40 cellular contexts compared by ENCODE assay signal in genomic region chr2:24132543-24132942, GRCh38. TPM values are rescaled to one million over a fixed set of nuclear protein-coding genes. Genes with fewer than 3 reads are reported as not detected.
"Had no signal": no experiment of that assay in that cellular context is flagged by ENCODE, and none has a peak within 500 bp of the region (broad histone marks: within the 10 kb centered on the region; RNA-seq: fewer than 3 reads in every experiment).

No MANE protein-coding gene starts in this region.

- ATAC-seq: activated naive CD4-positive, alpha-beta T cell treated with anti-CD3 and anti-CD28 coated beads, Interleukin-2, amount 50 U/mL, for 72 hours; activated naive CD8-positive, alpha-beta T cell treated with anti-CD3 and anti-CD28 coated beads, Interleukin-2, amount 50 U/mL, for 24 hours; activated T-cell treated with anti-CD3 and anti-CD28 coated beads, Interleukin-2, amount 50 U/mL, for 4 hours; activated T-cell treated with anti-CD3 and anti-CD28 coated beads, Interleukin-2, amount 50 U/mL, for 72 hours; activated T-helper 17 cell treated with anti-CD3 and anti-CD28 coated beads, Interleukin-2, amount 50 U/mL, for 72 hours; body of pancreas had no signal

- H3K4me1 ChIP-seq: adrenal gland, ascending aorta, body of pancreas, breast epithelium had no signal

- H3K27ac ChIP-seq: adrenal gland, ascending aorta, body of pancreas, brain microvascular endothelial cell, breast epithelium, cardiac muscle cell had no signal

- H3K9me3 ChIP-seq: adrenal gland, body of pancreas had no signal

- H3K9me3 Mint-ChIP-seq: activated naive CD4-positive, alpha-beta T cell treated with anti-CD3 and anti-CD28 coated beads, Interleukin-2, amount 50 U/mL, for 24 hours; central memory CD8-positive, alpha-beta T cell had no signal

- H3K27me3 Mint-ChIP-seq: activated naive CD4-positive, alpha-beta T cell treated with anti-CD3 and anti-CD28 coated beads, Interleukin-2, amount 50 U/mL, for 24 hours; activated naive CD8-positive, alpha-beta T cell; activated naive CD8-positive, alpha-beta T cell treated with anti-CD3 and anti-CD28 coated beads for 36 hours; activated naive CD8-positive, alpha-beta T cell treated with anti-CD3 and anti-CD28 coated beads, Interleukin-2, amount 50 U/mL, for 24 hours; activated T-cell treated with anti-CD3 and anti-CD28 coated beads, Interleukin-2, amount 50 U/mL, for 24 hours; activated T-helper 17 cell treated with anti-CD3 and anti-CD28 coated beads, Interleukin-2, amount 50 U/mL, for 72 hours; brain; central memory CD8-positive, alpha-beta T cell had no signal

- FAIRE-seq: astrocyte, bronchial epithelial cell had no signal

- H3K27ac Mint-ChIP-seq: activated naive CD4-positive, alpha-beta T cell treated with anti-CD3 and anti-CD28 coated beads for 36 hours; activated naive CD4-positive, alpha-beta T cell treated with anti-CD3 and anti-CD28 coated beads, Interleukin-2, amount 10 ng/mL, durations not matched to agents 7 days and 5 days; activated naive CD4-positive, alpha-beta T cell treated with anti-CD3 and anti-CD28 coated beads, Interleukin-2, amount 50 U/mL, for 24 hours; activated naive CD4-positive, alpha-beta T cell treated with anti-CD3 and anti-CD28 coated beads, Interleukin-2, amount 50 U/mL, for 72 hours; activated naive CD8-positive, alpha-beta T cell; activated naive CD8-positive, alpha-beta T cell treated with anti-CD3 and anti-CD28 coated beads for 36 hours; activated naive CD8-positive, alpha-beta T cell treated with anti-CD3 and anti-CD28 coated beads, Interleukin-2, amount 10 ng/mL, durations not matched to agents 7 days and 5 days; activated naive CD8-positive, alpha-beta T cell treated with anti-CD3 and anti-CD28 coated beads, Interleukin-2, amount 50 U/mL, for 24 hours; activated T-cell treated with anti-CD3 and anti-CD28 coated beads, Interleukin-2, amount 50 U/mL, for 24 hours; activated T-cell treated with anti-CD3 and anti-CD28 coated beads, Interleukin-2, amount 50 U/mL, for 72 hours; activated T-helper 1 cell treated with anti-CD3 and anti-CD28 coated beads, Interleukin-12 subunit alpha, Interleukin-12 subunit beta, Interleukin-2, Interleukin-4 antibody, amounts not matched to agents 30 ng/mL and 10 ng/mL and 1 ng/mL, durations not matched to agents 14 hours and 24 hours and 36 hours; activated T-helper 17 cell treated with anti-CD3 and anti-CD28 coated beads, Interleukin-2, amount 50 U/mL, for 72 hours; activated T-helper 2 cell treated with anti-CD3 and anti-CD28 coated beads, Interferon-gamma antibody, Interleukin-2, Interleukin-4, amounts not matched to agents 10 μg/mL and 5 μg/mL and 100 μg/mL, durations not matched to agents 14 hours and 24 hours and 36 hours; brain had no signal

- H3K36me3 Mint-ChIP-seq: activated naive CD8-positive, alpha-beta T cell treated with anti-CD3 and anti-CD28 coated beads for 36 hours had no signal

- H3K4me3 ChIP-seq: adrenal gland, ascending aorta, body of pancreas, breast epithelium, cardiac muscle cell had no signal

- H3K27me3 ChIP-seq: adrenal gland, ascending aorta, body of pancreas, brain microvascular endothelial cell, breast epithelium, cardiac muscle cell had no signal

- DNase-seq: activated effector memory CD4-positive, alpha-beta T cell treated with anti-CD3 and anti-CD28 coated beads, Interleukin-2, amount 50 U/mL, for 16 hours; activated effector memory CD4-positive, alpha-beta T cell treated with Interleukin-2 at 50 U/mL for 16 hours; activated gamma-delta T cell; activated gamma-delta T cell treated with Interleukin-2 at 50 U/mL for 16 hours; activated naive CD4-positive, alpha-beta T cell; activated naive CD4-positive, alpha-beta T cell treated with anti-CD3 and anti-CD28 coated beads for 36 hours; activated naive CD4-positive, alpha-beta T cell treated with anti-CD3 and anti-CD28 coated beads, Interleukin-2, amount 10 ng/mL, durations not matched to agents 7 days and 5 days; activated naive CD4-positive, alpha-beta T cell treated with anti-CD3 and anti-CD28 coated beads, Interleukin-2, amount 50 U/mL, for 16 hours; activated naive CD4-positive, alpha-beta T cell treated with Interleukin-2 at 50 U/mL for 16 hours; activated naive CD8-positive, alpha-beta T cell treated with anti-CD3 and anti-CD28 coated beads for 36 hours; activated naive CD8-positive, alpha-beta T cell treated with anti-CD3 and anti-CD28 coated beads, Interleukin-2, amount 10 ng/mL, durations not matched to agents 7 days and 5 days; activated naive CD8-positive, alpha-beta T cell treated with anti-CD3 and anti-CD28 coated beads, Interleukin-2, amount 50 U/mL, for 24 hours; activated T-cell treated with anti-CD3 and anti-CD28 coated beads, Interleukin-2, amount 50 U/mL, for 1 hour; activated T-cell treated with anti-CD3 and anti-CD28 coated beads, Interleukin-2, amount 50 U/mL, for 24 hours; activated T-cell treated with anti-CD3 and anti-CD28 coated beads, Interleukin-2, amount 50 U/mL, for 4 hours; activated T-cell treated with anti-CD3 and anti-CD28 coated beads, Interleukin-2, amount 50 U/mL, for 48 hours; activated T-cell treated with anti-CD3 and anti-CD28 coated beads, Interleukin-2, amount 50 U/mL, for 72 hours; adrenal gland; amniotic stem cell; amygdala; anterior cingulate cortex; aorta; body of pancreas; brain microvascular endothelial cell; caudate nucleus; central memory CD4-positive, alpha-beta T cell; cerebellar nuclear complex had no signal

- H3K36me3 ChIP-seq: adrenal gland, brain microvascular endothelial cell, breast epithelium, cardiac muscle cell had no signal

- H3K4me3 Mint-ChIP-seq: activated naive CD4-positive, alpha-beta T cell treated with anti-CD3 and anti-CD28 coated beads for 36 hours; activated naive CD4-positive, alpha-beta T cell treated with anti-CD3 and anti-CD28 coated beads, Interleukin-2, amount 10 ng/mL, durations not matched to agents 7 days and 5 days; activated naive CD4-positive, alpha-beta T cell treated with anti-CD3 and anti-CD28 coated beads, Interleukin-2, amount 50 U/mL, for 24 hours; activated naive CD8-positive, alpha-beta T cell; activated naive CD8-positive, alpha-beta T cell treated with anti-CD3 and anti-CD28 coated beads for 36 hours; activated naive CD8-positive, alpha-beta T cell treated with anti-CD3 and anti-CD28 coated beads, Interleukin-2, amount 10 ng/mL, durations not matched to agents 7 days and 5 days; activated naive CD8-positive, alpha-beta T cell treated with anti-CD3 and anti-CD28 coated beads, Interleukin-2, amount 50 U/mL, for 24 hours; activated T-cell treated with anti-CD3 and anti-CD28 coated beads, Interleukin-2, amount 50 U/mL, for 24 hours; activated T-cell treated with anti-CD3 and anti-CD28 coated beads, Interleukin-2, amount 50 U/mL, for 4 hours; activated T-cell treated with anti-CD3 and anti-CD28 coated beads, Interleukin-2, amount 50 U/mL, for 72 hours; activated T-helper 1 cell treated with anti-CD3 and anti-CD28 coated beads, Interleukin-12 subunit alpha, Interleukin-12 subunit beta, Interleukin-2, Interleukin-4 antibody, amounts not matched to agents 30 ng/mL and 10 ng/mL and 1 ng/mL, durations not matched to agents 14 hours and 24 hours and 36 hours; activated T-helper 17 cell treated with anti-CD3 and anti-CD28 coated beads, Interleukin-2, amount 50 U/mL, for 72 hours; brain; central memory CD8-positive, alpha-beta T cell had no signal

- H3K4me1 Mint-ChIP-seq: activated naive CD4-positive, alpha-beta T cell treated with anti-CD3 and anti-CD28 coated beads, Interleukin-2, amount 50 U/mL, for 24 hours; activated naive CD8-positive, alpha-beta T cell treated with anti-CD3 and anti-CD28 coated beads, Interleukin-2, amount 50 U/mL, for 24 hours; activated T-helper 17 cell treated with anti-CD3 and anti-CD28 coated beads, Interleukin-2, amount 50 U/mL, for 72 hours; brain; central memory CD8-positive, alpha-beta T cell had no signal

RNA-seq across cellular contexts. Expression of gene PFN4, which starts 9.4 kb away (rescaled TPM):
- total RNA-seq: activated naive CD4-positive, alpha-beta T cell treated with anti-CD3 and anti-CD28 coated beads, Interleukin-2, amount 50 U/mL, for 72 hours; activated naive CD8-positive, alpha-beta T cell treated with anti-CD3 and anti-CD28 coated beads, Interleukin-2, amount 10 ng/mL, durations not matched to agents 7 days and 5 days; activated T-cell treated with anti-CD3 and anti-CD28 coated beads, Interleukin-2, amount 50 U/mL, for 4 hours; activated T-helper 1 cell treated with anti-CD3 and anti-CD28 coated beads, Interleukin-12 subunit alpha, Interleukin-12 subunit beta, Interleukin-2, Interleukin-4 antibody, amounts not matched to agents 30 ng/mL and 10 ng/mL and 1 ng/mL, durations not matched to agents 14 hours and 24 hours and 36 hours; ascending aorta; body of pancreas; cardiac muscle cell had no signal

RNA-seq across cellular contexts. Expression of gene FAM228A, which starts 42.3 kb away (rescaled TPM):
- total RNA-seq: activated naive CD8-positive, alpha-beta T cell treated with anti-CD3 and anti-CD28 coated beads for 36 hours; activated T-cell treated with anti-CD3 and anti-CD28 coated beads, Interleukin-2, amount 50 U/mL, for 4 hours; activated T-helper 1 cell treated with anti-CD3 and anti-CD28 coated beads, Interleukin-12 subunit alpha, Interleukin-12 subunit beta, Interleukin-2, Interleukin-4 antibody, amounts not matched to agents 30 ng/mL and 10 ng/mL and 1 ng/mL, durations not matched to agents 14 hours and 24 hours and 36 hours; activated T-helper 2 cell treated with anti-CD3 and anti-CD28 coated beads, Interferon-gamma antibody, Interleukin-2, Interleukin-4, amounts not matched to agents 10 μg/mL and 5 μg/mL and 100 μg/mL, durations not matched to agents 14 hours and 24 hours and 36 hours; ascending aorta; astrocyte; body of pancreas; bronchial epithelial cell had no signal
